ENCODE assay signal across 15 cellular contexts in the genomic region with DNA sequence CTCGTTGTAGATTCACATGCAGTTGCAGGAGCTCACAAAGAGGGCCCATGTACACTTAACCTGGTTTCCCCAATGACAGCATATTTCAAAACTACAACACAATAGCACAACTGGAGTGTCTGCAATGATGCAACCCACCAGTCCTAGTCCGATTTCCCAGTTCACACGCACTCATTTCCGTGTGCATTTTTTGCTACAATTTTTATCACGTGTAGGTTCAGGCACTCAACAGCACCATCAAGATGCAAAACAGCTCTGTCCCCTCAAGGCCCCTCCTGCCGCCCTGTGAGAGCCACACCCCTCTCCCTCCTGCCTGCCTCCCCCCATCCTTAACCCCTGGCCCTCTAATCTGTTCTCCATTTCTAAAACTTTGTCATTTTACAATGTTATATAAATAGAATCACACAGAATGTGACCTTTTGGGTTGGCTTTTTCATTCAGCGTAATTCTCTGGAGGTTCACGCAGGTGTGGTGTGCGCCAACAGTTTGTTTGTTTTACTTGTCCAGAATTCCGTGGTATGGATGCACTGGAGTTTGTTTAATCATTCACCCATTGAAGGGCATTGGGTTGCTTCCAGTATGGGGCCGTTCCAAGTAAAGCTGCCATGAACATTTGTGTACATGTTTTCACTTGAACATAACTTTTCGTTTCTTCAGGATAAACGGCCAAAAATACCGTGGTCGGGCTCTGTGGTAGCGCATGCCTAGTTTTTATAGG. TPM values are rescaled to one million over a fixed set of nuclear protein-coding genes. Genes with fewer than 3 reads are reported as not detected.
A peak's percentile ranks its signal among the peaks of the same experiment; 100 is the strongest.
DNase-seq lines count a peak whose midpoint lies in the region; ATAC-seq and TF ChIP-seq lines count a peak whose summit lies in the region.
"Had no signal": no experiment of that assay in that cellular context is flagged by ENCODE, and none has a peak within 500 bp of the region (broad histone marks: within the 10 kb centered on the region; RNA-seq: fewer than 3 reads in every experiment).

No MANE protein-coding gene starts in this region.

- DNase-seq in NCI-H2107 treated with DMSO at 0.1 percent for 48 hours (lab: John Stamatoyannopoulos, UW; ENCODE audit: unreplicated experiment) (peak; percentile 40), NCI-H2107 (lab: John Stamatoyannopoulos, UW) (no peak), kidney glomerular epithelial cell (lab: John Stamatoyannopoulos, UW) (peak; percentile 19), thoracic aorta (ENCODE audit: low spot score) (no peak), cerebellar nuclear complex (lab: John Stamatoyannopoulos, UW) (no peak), SIG-M5 (lab: John Stamatoyannopoulos, UW) (no peak)
- DNase-seq: activated CD8-positive, alpha-beta memory T cell treated with anti-CD3 and anti-CD28 coated beads, Interleukin-2, amount 50 U/mL, for 4 hours; gastrocnemius medialis; HFFc6; left cardiac atrium; NCI-H1436 treated with DMSO at 0.1 percent for 48 hours had no signal

- no peak for TF ChIP-seq CTCF in thoracic aorta (IDR thresholded peaks at IDR 0.05)

- H3K9me3 ChIP-seq in thoracic aorta = no peaks in the 10 kb centered on the region
- H3K9me3 ChIP-seq: gastrocnemius medialis had no signal

- H3K36me3 ChIP-seq in thoracic aorta = no peaks in the 10 kb centered on the region
- H3K36me3 ChIP-seq: gastrocnemius medialis, neural progenitor cell had no signal

- peak overlapping the region; percentile 59 for H3K4me3 ChIP-seq in thoracic aorta
- H3K4me3 ChIP-seq: gastrocnemius medialis, neural progenitor cell had no signal

- H3K27ac ChIP-seq in angular gyrus (ENCODE audit: low read depth, low read length) = peak overlapping the region; percentile 49
- peak overlapping the region in 1 of 2 donors; percentile 35 for H3K27ac ChIP-seq in thoracic aorta
- H3K27ac ChIP-seq: gastrocnemius medialis, neural progenitor cell had no signal

- peaks cover 0 to 18% of the 10 kb centered on the region in 2 donors for H3K4me1 ChIP-seq in thoracic aorta (ENCODE audit: control insufficient read depth in 1 of 2, low read depth in 2 of 2)
- H3K4me1 ChIP-seq: gastrocnemius medialis, neural progenitor cell had no signal

- ATAC-seq in thoracic aorta (ENCODE audit: insufficient number of reproducible peaks, low FRiP score, low read depth) (no peak), GM18867 (IDR thresholded peaks at IDR 0.05; ENCODE audit: unreplicated experiment) (no peak)
- ATAC-seq: gastrocnemius medialis, left cardiac atrium had no signal

- no peaks in the 10 kb centered on the region for H3K27me3 ChIP-seq in thoracic aorta (replicated peaks; ENCODE audit: insufficient read depth)
- H3K27me3 ChIP-seq: neural progenitor cell had no signal

RNA-seq across cellular contexts. Expression of gene KCNIP3, which starts 8.4 kb away (rescaled TPM):
- total RNA-seq in thoracic aorta = 10 to 100 TPM; 12.5 to 22.1 TPM

RNA-seq across cellular contexts. Expression of gene PROM2, which starts 31.3 kb away (rescaled TPM):
- 10 to 100 TPM in 1 of 2 donors, 1 to 10 TPM in 1; 3.5 to 10.0 TPM for total RNA-seq in thoracic aorta
- total RNA-seq: SK-MEL-5 had no signal

Comparison
In these comparisons a context has a peak if more than half of its experiments do, and no peak if none do; other contexts are left out.
1. DNase-seq: peak in NCI-H2107 treated with DMSO at 0.1 percent for 48 hours (single experiment) and kidney glomerular epithelial cell (single experiment); none in NCI-H2107 (single experiment), thoracic aorta (single experiment), cerebellar nuclear complex (0 of 2) and SIG-M5 (single experiment).